In the genomic region with DNA sequence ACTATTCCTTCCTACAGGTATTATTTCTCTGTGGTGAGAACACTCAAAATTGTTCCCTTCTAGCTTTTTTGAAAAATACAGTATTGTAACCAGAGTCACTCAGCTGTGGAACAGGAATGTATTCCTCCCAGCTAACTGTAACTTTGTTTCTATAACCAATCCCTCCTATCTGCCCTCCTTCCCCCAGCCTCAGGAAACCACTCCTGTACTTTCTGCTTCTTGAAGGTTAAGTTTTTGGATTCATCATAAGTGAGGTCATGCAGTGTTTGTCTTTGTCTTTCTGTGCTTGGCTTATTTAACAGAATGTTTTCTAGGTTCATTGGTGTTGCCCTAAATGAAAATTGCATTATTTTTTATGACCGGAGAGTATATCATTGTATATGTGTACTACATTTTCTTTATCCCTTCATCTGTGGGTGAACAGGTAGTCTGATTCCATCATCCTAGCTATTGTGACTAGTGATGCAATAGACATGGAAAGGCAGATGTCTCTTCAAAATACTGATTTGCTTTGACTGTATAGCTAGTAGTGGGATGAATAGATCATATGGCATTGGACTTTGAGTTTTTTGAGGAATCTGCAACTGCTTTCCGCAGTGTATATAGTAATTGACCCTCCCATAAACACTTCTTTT, we compare ENCODE assay signal across 12 cellular contexts.
DNase-seq lines count a peak whose midpoint lies in the region; ATAC-seq and TF ChIP-seq lines count a peak whose summit lies in the region.
"Had no signal": no experiment of that assay in that cellular context is flagged by ENCODE, and none has a peak within 500 bp of the region (broad histone marks: within the 10 kb centered on the region; RNA-seq: fewer than 3 reads in every experiment).

No MANE protein-coding gene starts in this region.

- intact Hi-C loops in thyroid gland (cut with DNase I), result no loop called here

- H3K4me1 ChIP-seq in ACC112 (ENCODE audit: control insufficient read depth, insufficient read depth, low read length, unreplicated experiment) (peaks cover 21% of the 10 kb centered on the region), thyroid gland (peaks cover 25 to 40% of the 10 kb centered on the region in 2 donors)

- H3K27ac ChIP-seq in ACC112 (ENCODE audit: low read depth, low read length) (peak overlapping the region; percentile 34), thyroid gland (peak overlapping the region in 1 of 3 donors; percentile 11)
- H3K27ac ChIP-seq: ascending aorta had no signal

- no peaks in the 10 kb centered on the region for H3K36me3 ChIP-seq in ACC112 (ENCODE audit: insufficient read depth, low read length)
- no peaks in the 10 kb centered on the region for H3K36me3 ChIP-seq in thyroid gland

- TF ChIP-seq CTCF in thyroid gland (IDR thresholded peaks at IDR 0.05), result no peak

- DNase-seq in EH (ENCODE audit: low read depth) (peak; percentile 25), kidney tubule cell (ENCODE audit: low spot score) (peak; percentile 15), dedifferentiated amniotic fluid mesenchymal stem cell (ENCODE audit: extremely low spot score) (no peak), occipital lobe (lab: John Stamatoyannopoulos, UW) (no peak), thyroid gland (no peak)
- DNase-seq in activated naive CD8-positive, alpha-beta T cell treated with anti-CD3 and anti-CD28 coated beads, Interleukin-2, amount 50 U/mL, for 24 hours, result no peak
- DNase-seq in stimulated activated CD4-positive, alpha-beta T cell treated with anti-CD3 and anti-CD28 coated beads, Interleukin-2, amount 100 ng/mL, for 24 hours, result no peak
- DNase-seq: activated CD8-positive, alpha-beta memory T cell treated with anti-CD3 and anti-CD28 coated beads for 24 hours; head of caudate nucleus; NCI-H2107 had no signal

- 79 to 91% methylated on average over 2 of the region's 2 CpGs for WGBS in thyroid gland, 2 donors

- H3K27me3 Mint-ChIP-seq in activated naive CD8-positive, alpha-beta T cell treated with anti-CD3 and anti-CD28 coated beads, Interleukin-2, amount 50 U/mL, for 24 hours, result peaks cover 2% of the 10 kb centered on the region

- H3K79me2 ChIP-seq in ACC112 (ENCODE audit: control insufficient read depth, insufficient read depth, low read length, unreplicated experiment), result peaks cover 65% of the 10 kb centered on the region

- H3K4me1 Mint-ChIP-seq in activated naive CD8-positive, alpha-beta T cell treated with anti-CD3 and anti-CD28 coated beads, Interleukin-2, amount 50 U/mL, for 24 hours, result peaks cover 61% of the 10 kb centered on the region

- peak overlapping the region; percentile 35 for H3K4me3 Mint-ChIP-seq in activated naive CD8-positive, alpha-beta T cell treated with anti-CD3 and anti-CD28 coated beads, Interleukin-2, amount 50 U/mL, for 24 hours

- H3K4me3 ChIP-seq in ACC112 (ENCODE audit: low read depth, low read length) (peak overlapping the region; percentile 68), thyroid gland (replicated peaks in 1 of 3) (no peak overlapping the region)

- peaks cover 37% of the 10 kb centered on the region for H3K36me3 Mint-ChIP-seq in activated naive CD8-positive, alpha-beta T cell treated with anti-CD3 and anti-CD28 coated beads, Interleukin-2, amount 50 U/mL, for 24 hours (ENCODE audit: low read depth)

- H3K27me3 ChIP-seq in ACC112 (ENCODE audit: insufficient read depth, low read length), result no peaks in the 10 kb centered on the region
- no peaks in the 10 kb centered on the region for H3K27me3 ChIP-seq in thyroid gland
- H3K27me3 ChIP-seq: ascending aorta had no signal

- no peaks in the 10 kb centered on the region for H3K9me3 ChIP-seq in thyroid gland
- H3K9me3 ChIP-seq: ascending aorta had no signal

- ATAC-seq in activated naive CD8-positive, alpha-beta T cell treated with anti-CD3 and anti-CD28 coated beads, Interleukin-2, amount 50 U/mL, for 24 hours, result no peak

- TF ChIP-seq POLR2A in thyroid gland (IDR thresholded peaks at IDR 0.05), result no peak

- no peak overlapping the region for H2AFZ ChIP-seq in ACC112 (ENCODE audit: low read length, unreplicated experiment)

- peak overlapping the region; percentile 4 for H3K27ac Mint-ChIP-seq in activated naive CD8-positive, alpha-beta T cell treated with anti-CD3 and anti-CD28 coated beads, Interleukin-2, amount 50 U/mL, for 24 hours

- no peaks in the 10 kb centered on the region for H3K9me3 Mint-ChIP-seq in activated naive CD8-positive, alpha-beta T cell treated with anti-CD3 and anti-CD28 coated beads, Interleukin-2, amount 50 U/mL, for 24 hours

Comparison
In these comparisons a context has a peak if more than half of its experiments do, and no peak if none do; other contexts are left out.
1. DNase-seq: peak in EH (single experiment) and kidney tubule cell (single experiment); none in activated naive CD8-positive, alpha-beta T cell treated with anti-CD3 and anti-CD28 coated beads, Interleukin-2, amount 50 U/mL, for 24 hours (single experiment), stimulated activated CD4-positive, alpha-beta T cell treated with anti-CD3 and anti-CD28 coated beads, Interleukin-2, amount 100 ng/mL, for 24 hours (0 of 2), dedifferentiated amniotic fluid mesenchymal stem cell (single experiment), occipital lobe (single experiment) and thyroid gland (0 of 2).